Comparison of ENCODE assay signal across 13 cellular contexts in the genomic region with DNA sequence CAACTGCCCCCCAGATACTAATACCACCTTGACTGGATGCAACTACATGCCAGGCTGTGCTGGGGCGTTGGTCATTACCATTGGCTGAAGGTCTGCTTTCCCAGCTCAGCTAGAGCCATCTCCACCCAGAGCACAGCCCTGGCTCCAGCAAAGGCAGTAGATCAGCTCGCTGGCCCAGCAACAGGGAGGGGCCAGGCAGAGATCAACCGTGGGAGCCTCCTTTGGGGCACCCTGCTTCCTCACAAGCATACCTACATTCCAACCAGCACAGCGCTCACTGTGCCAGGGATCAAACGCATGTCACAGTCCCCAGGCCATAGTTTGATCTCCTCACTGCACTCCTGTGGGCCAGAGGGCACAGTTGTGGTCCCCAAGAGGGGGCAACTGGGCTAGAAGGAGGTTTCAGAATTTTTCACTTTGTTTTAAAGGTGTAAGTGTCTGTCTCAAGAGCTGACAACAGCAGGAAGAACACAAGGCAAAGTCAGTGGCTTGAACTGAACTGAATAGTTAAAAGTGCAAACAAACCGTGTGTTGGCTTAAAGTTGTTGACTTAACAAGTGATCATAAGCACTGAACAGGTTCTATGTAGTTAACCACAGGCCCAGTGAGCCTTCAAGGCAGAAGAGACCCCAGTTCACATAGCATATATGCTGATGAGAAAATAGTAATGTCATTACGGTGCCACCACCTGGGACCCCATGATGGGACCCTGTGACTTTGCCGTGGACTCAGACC.
A peak's percentile ranks its signal among the peaks of the same experiment; 100 is the strongest.
DNase-seq lines count a peak whose midpoint lies in the region; ATAC-seq and TF ChIP-seq lines count a peak whose summit lies in the region.
"Had no signal": no experiment of that assay in that cellular context is flagged by ENCODE, and none has a peak within 500 bp of the region (broad histone marks: within the 10 kb centered on the region; RNA-seq: fewer than 3 reads in every experiment).

No MANE protein-coding gene starts in this region.

- ATAC-seq in right lobe of liver, result peak; percentile 81 to 88 (median 86)
- no peak for ATAC-seq in HG03025 (IDR thresholded peaks at IDR 0.05; ENCODE audit: low FRiP score, unreplicated experiment)
- no peak for ATAC-seq in GM19455 (IDR thresholded peaks at IDR 0.05; ENCODE audit: unreplicated experiment)

- H3K27ac ChIP-seq in cingulate gyrus (ENCODE audit: low read depth, low read length), result peak overlapping the region; percentile 19
- peak overlapping the region in 2 of 3 donors; percentile 42 to 90 for H3K27ac ChIP-seq in right lobe of liver
- peak overlapping the region; percentile 36 for H3K27ac ChIP-seq in skeletal muscle tissue (ENCODE audit: low read depth, low read length)

- 33% methylated on average over 7 of the region's 8 CpGs for whole genome bisulfite sequencing in right lobe of liver (ENCODE audit: insufficient coverage, low coverage, low lambda C conversion rate, missing lambda C conversion rate)

- no peak overlapping the region for H3K9ac ChIP-seq in skeletal muscle tissue (ENCODE audit: low read depth in 1 of 3, low read length in 3 of 3)

- H3K4me3 ChIP-seq in right lobe of liver (no peak overlapping the region), skeletal muscle tissue (ENCODE audit: low read length in 3 of 3) (no peak overlapping the region)
- H3K4me3 ChIP-seq: adrenal gland had no signal

- intact Hi-C loops in right lobe of liver (cut with DNase I), result no loop called here

- no peak for TF ChIP-seq POLR2A in right lobe of liver (IDR thresholded peaks at IDR 0.05)

- no peak for TF ChIP-seq CTCF in right lobe of liver (IDR thresholded peaks at IDR 0.05)

- H3K9me3 ChIP-seq in right lobe of liver, result no peaks in the 10 kb centered on the region
- H3K9me3 ChIP-seq in skeletal muscle tissue (ENCODE audit: control insufficient read depth in 3 of 3, low read length in 3 of 3), result no peaks in the 10 kb centered on the region
- H3K9me3 ChIP-seq: adrenal gland had no signal

- peak; percentile 37 for DNase-seq in ELF-1 (ENCODE audit: low read depth, low spot score)
- DNase-seq in right lobe of liver, result no peak
- DNase-seq in globus pallidus (ENCODE audit: low spot score), result no peak
- no peak for DNase-seq in activated CD4-positive, alpha-beta T cell treated with anti-CD3 and anti-CD28 coated beads for 4 hours
- DNase-seq: CD4-positive, CD25-positive, alpha-beta regulatory T cell; NCI-H1105; small intestine; SW 1271 had no signal

- H3K36me3 ChIP-seq in right lobe of liver, result no peaks in the 10 kb centered on the region
- no peaks in the 10 kb centered on the region for H3K36me3 ChIP-seq in skeletal muscle tissue (ENCODE audit: control insufficient read depth in 3 of 3, insufficient read depth in 3 of 3, low read length in 3 of 3)
- H3K36me3 ChIP-seq: adrenal gland had no signal

- H3K27me3 ChIP-seq in right lobe of liver (no peaks in the 10 kb centered on the region), skeletal muscle tissue (ENCODE audit: control insufficient read depth in 3 of 3, insufficient read depth in 3 of 3, low read length in 3 of 3) (no peaks in the 10 kb centered on the region)
- H3K27me3 ChIP-seq: adrenal gland had no signal

- peaks cover 0 to 17% (median 9%) of the 10 kb centered on the region in 4 donors for H3K4me1 ChIP-seq in right lobe of liver
- peaks cover 15 to 19% (median 16%) of the 10 kb centered on the region in 3 donors for H3K4me1 ChIP-seq in skeletal muscle tissue (ENCODE audit: control insufficient read depth in 3 of 3, insufficient read depth in 3 of 3, low read length in 3 of 3)

Comparison
In these comparisons a context has a peak if more than half of its experiments do, and no peak if none do; other contexts are left out.
1. ATAC-seq: peak in right lobe of liver (4 of 4); none in HG03025 (single experiment) and GM19455 (single experiment).
2. Peak in every context shown above with its lines, with median percentiles within 50 percentile points of each other: H3K27ac ChIP-seq.